28 cellular contexts compared by ENCODE assay signal in genomic region chr19:5355693-5356092, GRCh38.
"Had no signal": no experiment of that assay in that cellular context is flagged by ENCODE, and none has a peak within 500 bp of the region (broad histone marks: within the 10 kb centered on the region; RNA-seq: fewer than 3 reads in every experiment).

No MANE protein-coding gene starts in this region.

- H3K9ac ChIP-seq: neural progenitor cell had no signal

- H3K27ac ChIP-seq: neural progenitor cell, neutrophil, pancreas, prostate gland, right atrium auricular region, skin epidermis, spleen, suprapubic skin, testis, tibial artery, transverse colon, upper lobe of right lung, uterus had no signal

- H3K9me3 ChIP-seq: neutrophil, pancreas, prostate gland, right atrium auricular region, spleen, suprapubic skin, testis, tibial artery, transverse colon, upper lobe of right lung, uterus had no signal

- H3K4me3 ChIP-seq: neural progenitor cell, pancreas, prostate gland, right atrium auricular region, skin epidermis, smooth muscle cell, spleen, suprapubic skin, testis, tibial artery, transverse colon, upper lobe of right lung, uterus had no signal

- H3K36me3 ChIP-seq: neural progenitor cell, neutrophil, pancreas, prostate gland, right atrium auricular region, spleen, suprapubic skin, tibial artery, transverse colon, upper lobe of right lung, uterus had no signal

- H3K4me1 ChIP-seq: pancreas, prostate gland, right atrium auricular region, spleen, suprapubic skin, testis, tibial artery, transverse colon, upper lobe of right lung, uterus had no signal

- H3K4me2 ChIP-seq: neural progenitor cell, smooth muscle cell had no signal

- ATAC-seq: naive thymus-derived CD4-positive, alpha-beta T cell; natural killer cell; pancreas; sciatic nerve; stimulated activated memory B cell treated with anti-CD40 and anti-IgM and Interleukin-4, amounts not matched to agents 10 μg/mL and 1 μg/mL and 100 μg/mL, for 72 hours; stimulated activated naive CD8-positive, alpha-beta T cell treated with anti-CD3 and anti-CD28 coated beads, Interleukin-15, amount 100 ng/mL, for 72 hours; stimulated activated naive CD8-positive, alpha-beta T cell treated with anti-CD3 and anti-CD28 coated beads, Interleukin-15, Interleukin-2, amounts not matched to agents 100 U/mL and 50 U/mL, for 24 hours had no signal

- H3K27me3 ChIP-seq: pancreas, right atrium auricular region, testis, uterus had no signal

- FAIRE-seq: pancreas had no signal

- DNase-seq: naive thymus-derived CD4-positive, alpha-beta T cell; natural killer cell; pancreas; retina; stimulated activated CD4-positive, alpha-beta T cell treated with anti-CD3 and anti-CD28 coated beads, Interleukin-12 subunit alpha, Interleukin-12 subunit beta, amount 100 ng/mL, for 4 hours; stimulated activated CD4-positive, alpha-beta T cell treated with anti-CD3 and anti-CD28 coated beads, Interleukin-1b, Interleukin-23, amount 100 ng/mL, for 48 hours; stimulated activated CD4-positive, alpha-beta T cell treated with anti-CD3 and anti-CD28 coated beads, Interleukin-4, amount 100 ng/mL, for 1 hour; stimulated activated CD4-positive, alpha-beta T cell treated with anti-CD3 and anti-CD28 coated beads, Interleukin-4, amount 100 ng/mL, for 4 hours; stimulated activated CD8-positive, alpha-beta memory T cell treated with anti-CD3 and anti-CD28 coated beads, Interleukin-4, amount 100 ng/mL, for 48 hours; stimulated activated naive CD4-positive, alpha-beta T cell; stimulated activated naive CD8-positive, alpha-beta T cell treated with anti-CD3 and anti-CD28 coated beads, Interleukin-15, amount 100 ng/mL, for 72 hours; stimulated activated naive CD8-positive, alpha-beta T cell treated with anti-CD3 and anti-CD28 coated beads, Interleukin-15, Interleukin-2, amounts not matched to agents 100 U/mL and 50 U/mL, for 24 hours; substantia nigra; testis; tibial artery; transverse colon; upper lobe of right lung; uterus had no signal

- H2AFZ ChIP-seq: neural progenitor cell had no signal
